In the genomic region with DNA sequence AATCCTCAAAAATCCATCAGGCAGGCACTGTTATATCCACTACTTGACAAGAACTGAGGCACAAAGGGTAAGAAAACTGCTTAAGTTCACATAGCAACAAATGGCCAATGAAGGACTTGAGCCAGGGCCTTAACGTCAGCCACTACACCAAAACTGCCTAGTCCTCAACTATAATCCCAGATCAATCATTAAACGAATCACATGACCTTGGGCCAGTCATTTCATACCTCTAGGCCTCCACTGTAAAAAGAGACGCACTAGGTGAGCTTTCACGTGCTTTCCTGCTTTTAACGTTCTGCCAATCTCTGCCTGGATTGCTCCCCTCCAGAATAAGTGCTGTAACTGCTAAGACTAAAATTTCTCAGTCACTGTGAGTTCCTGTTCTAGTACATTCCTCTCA, we compare ENCODE assay signal across 33 cellular contexts. TPM values are rescaled to one million over a fixed set of nuclear protein-coding genes. Genes with fewer than 3 reads are reported as not detected.
"Had no signal": no experiment of that assay in that cellular context is flagged by ENCODE, and none has a peak within 500 bp of the region (broad histone marks: within the 10 kb centered on the region; RNA-seq: fewer than 3 reads in every experiment).

No MANE protein-coding gene starts in this region.

- H3K9ac ChIP-seq: parathyroid adenoma had no signal

- DNase-seq: hippocampal formation; kidney glomerular epithelial cell; left colon; left lung; lower lobe of right lung; mammary epithelial cell; mesenchymal stem cell; naive thymus-derived CD8-positive, alpha-beta T cell; nucleus accumbens; right lobe of liver; stimulated activated CD4-positive, alpha-beta T cell treated with anti-CD3 and anti-CD28 coated beads, Interleukin-1b, Interleukin-23, amount 100 ng/mL, for 48 hours; stimulated activated CD4-positive, alpha-beta T cell treated with anti-CD3 and anti-CD28 coated beads, Interleukin-2, amount 100 ng/mL, for 48 hours; stimulated activated CD4-positive, alpha-beta T cell treated with anti-CD3 and anti-CD28 coated beads, Interleukin-4, amount 100 ng/mL, for 4 hours; stimulated activated CD8-positive, alpha-beta memory T cell treated with anti-CD3 and anti-CD28 coated beads, Interleukin-4, amount 100 ng/mL, for 48 hours; stimulated activated naive CD4-positive, alpha-beta T cell treated with Interleukin-2 at 50 U/mL for 16 hours; stimulated activated naive CD8-positive, alpha-beta T cell treated with anti-CD3 and anti-CD28 coated beads, Interleukin-15, amount 100 ng/mL, for 72 hours; substantia nigra; uterus had no signal

- H3K79me2 ChIP-seq: parathyroid adenoma had no signal

- H3K4me1 ChIP-seq: left lung, lower lobe of right lung, parathyroid adenoma, right atrium auricular region, right lobe of liver, tibial nerve, uterus had no signal

- H3K27me3 ChIP-seq: right atrium auricular region had no signal

- ATAC-seq: left colon; left lung; naive thymus-derived CD8-positive, alpha-beta T cell; stimulated activated memory B cell treated with anti-CD40 and anti-IgM and Interleukin-4, amounts not matched to agents 10 μg/mL and 1 μg/mL and 100 μg/mL, for 72 hours; stimulated activated naive CD8-positive, alpha-beta T cell treated with anti-CD3 and anti-CD28 coated beads, Interleukin-15, amount 100 ng/mL, for 72 hours had no signal

- H3K4me2 ChIP-seq: smooth muscle cell had no signal

- H3K4me3 ChIP-seq: left lung, lower lobe of right lung, right atrium auricular region, right lobe of liver, smooth muscle cell, tibial nerve, uterus had no signal

- H2AFZ ChIP-seq: parathyroid adenoma had no signal

- H3K36me3 ChIP-seq: left lung, lower lobe of right lung, right atrium auricular region, right lobe of liver, tibial nerve, uterus had no signal

- H3K27ac ChIP-seq: left lung, lower lobe of right lung, parathyroid adenoma, right atrium auricular region, right lobe of liver, tibial nerve, uterus had no signal

- H3K9me3 ChIP-seq: left lung, lower lobe of right lung, right atrium auricular region, right lobe of liver, tibial nerve, uterus had no signal

RNA-seq across cellular contexts. Expression of a gene that starts 54.7 kb away (rescaled TPM):
- total RNA-seq: left colon; left lung; liver; lower lobe of right lung; mammary epithelial cell; mucosa of gallbladder; naive thymus-derived CD8-positive, alpha-beta T cell; neural crest cell; osteoblast; progenitor cell of endocrine pancreas; pulmonary artery endothelial cell; renal cortical epithelial cell; right atrium auricular region; right lobe of liver; skeletal muscle tissue; smooth muscle cell; temporal lobe; tibial nerve; ureter; uterus had no signal
